In the genomic region with DNA sequence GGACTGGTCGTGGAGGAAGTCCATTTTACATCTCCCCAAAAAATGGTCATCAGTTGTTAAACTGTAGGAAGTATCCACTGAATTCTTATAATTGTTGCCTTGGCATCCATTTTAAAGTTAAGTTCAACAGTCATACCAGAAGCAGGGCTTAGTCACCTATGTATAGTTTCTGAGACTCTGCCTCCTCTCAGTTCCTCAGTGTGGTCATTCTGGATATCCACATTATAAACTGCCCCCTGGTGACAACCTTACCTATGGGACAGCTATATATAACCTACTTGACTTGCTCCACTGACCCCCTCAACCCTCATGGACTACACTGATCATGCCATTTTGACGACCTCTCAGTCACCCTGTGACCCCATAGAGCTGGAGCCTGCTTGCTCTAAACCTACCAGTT, we compare ENCODE assay signal across 11 cellular contexts.
DNase-seq lines count a peak whose midpoint lies in the region; ATAC-seq lines count a peak whose summit lies in the region.
"Had no signal": no experiment of that assay in that cellular context is flagged by ENCODE, and none has a peak within 500 bp of the region (broad histone marks: within the 10 kb centered on the region; RNA-seq: fewer than 3 reads in every experiment).

No MANE protein-coding gene starts in this region.

- DNase-seq in NCI-H748 treated with DMSO at 0.1 percent for 48 hours (lab: John Stamatoyannopoulos, UW) (no peak), SHP77 (lab: John Stamatoyannopoulos, UW) (no peak), NOMO-1 (lab: John Stamatoyannopoulos, UW; ENCODE audit: unreplicated experiment in 2 of 2) (no peak)
- DNase-seq in activated CD4-positive, CD25-positive, alpha-beta regulatory T cell (lab: John Stamatoyannopoulos, UW) = no peak
- DNase-seq: midbrain, transverse colon, WERI-Rb-1 had no signal

- peak; percentile 98 for ATAC-seq in GM19025 (IDR thresholded peaks at IDR 0.05; ENCODE audit: low read depth, unreplicated experiment)
- ATAC-seq in GM21737 (IDR thresholded peaks at IDR 0.05; ENCODE audit: unreplicated experiment) = peak; percentile 96
- peak; percentile 99 for ATAC-seq in HG03135 (IDR thresholded peaks at IDR 0.05; ENCODE audit: unreplicated experiment)
- ATAC-seq: K562 had no signal
